Comparison of ENCODE assay signal across 8 cellular contexts in the genomic region with DNA sequence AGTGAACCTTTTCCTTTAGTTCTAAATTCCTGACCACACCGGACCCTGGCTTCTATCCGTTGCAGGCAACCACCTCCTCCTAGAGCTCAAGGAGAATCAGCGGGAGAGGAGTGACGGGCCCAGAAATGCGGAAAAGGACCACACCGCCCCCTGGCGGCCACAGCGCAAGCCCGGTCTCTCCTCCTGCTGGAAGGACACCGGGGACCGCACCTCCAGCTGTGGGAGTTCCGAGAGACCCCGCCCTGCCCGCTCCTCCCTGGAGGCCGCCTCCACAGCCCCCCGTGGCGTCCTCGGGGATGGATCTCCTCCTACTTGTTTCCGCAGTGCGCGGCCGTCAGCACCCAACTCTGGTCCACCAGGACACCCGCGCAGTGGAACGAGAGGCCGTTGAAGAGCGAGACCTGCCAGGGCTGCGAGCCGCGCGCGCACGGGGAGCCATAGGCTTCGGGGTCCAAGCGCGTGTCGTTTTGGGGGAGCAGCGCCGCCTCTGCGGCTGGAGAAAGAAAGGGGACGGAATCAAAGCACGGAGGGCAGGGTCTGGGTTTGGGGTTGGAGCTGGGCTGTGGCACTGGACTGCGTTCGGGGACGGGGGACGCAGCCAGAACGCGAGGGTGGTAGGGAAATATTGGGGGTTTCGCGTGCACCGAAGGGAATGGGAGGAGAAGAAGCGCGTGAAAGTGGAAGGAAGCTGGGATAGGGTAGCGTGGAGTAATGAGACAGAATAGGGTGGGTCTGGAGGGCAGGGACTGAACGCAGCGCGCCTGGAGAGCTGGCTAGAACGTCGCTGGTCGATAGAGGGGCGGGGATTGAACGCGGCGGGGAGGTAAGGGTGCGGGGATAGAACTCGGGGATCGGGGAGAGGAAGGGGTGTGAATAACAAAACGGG. TPM values are rescaled to one million over a fixed set of nuclear protein-coding genes. Genes with fewer than 3 reads are reported as not detected.
A peak's percentile ranks its signal among the peaks of the same experiment; 100 is the strongest.
DNase-seq lines count a peak whose midpoint lies in the region; ATAC-seq, FAIRE-seq and TF ChIP-seq lines count a peak whose summit lies in the region.

No MANE protein-coding gene starts in this region.

- TF ChIP-seq POLR2A in GM12878 (IDR thresholded peaks at IDR 0.05; ENCODE audit: low read depth, low read length), result no peak

- no peak overlapping the region for H2AFZ ChIP-seq in GM12878 (ENCODE audit: control insufficient read depth, low read depth, low read length)

- RAD21 ChIA-PET in GM12878 (lab: Charles Lee; ENCODE audit: unreplicated experiment), result no interaction called here

- peak; percentile 4 for DNase-seq in HFF-Myc (ENCODE audit: extremely low read depth, low read depth)
- DNase-seq in RWPE1 (ENCODE audit: low spot score), result peak; percentile 90
- no peak for DNase-seq in GM12878 (ENCODE audit: low read depth, low spot score)
- DNase-seq in iPS-NIHi7 (ENCODE audit: extremely low spot score), result peak; percentile 93
- DNase-seq in stimulated activated CD4-positive, alpha-beta T cell treated with anti-CD3 and anti-CD28 coated beads, Interleukin-12 subunit alpha, Interleukin-12 subunit beta, amount 100 ng/mL, for 4 hours, result peak; percentile 69
- DNase-seq in NCI-H2081 treated with DMSO at 0.1 percent for 48 hours (lab: John Stamatoyannopoulos, UW), result no peak

- peak; percentile 96 for TF ChIP-seq CTCF in C4-2B (conservative IDR thresholded peaks at IDR 0.05)
- TF ChIP-seq CTCF in HFF-Myc (IDR thresholded peaks at IDR 0.05; ENCODE audit: low read depth, low read length, missing control alignments), result peak; percentile 69
- TF ChIP-seq CTCF in RWPE1 (conservative IDR thresholded peaks at IDR 0.05; ENCODE audit: low read depth), result peak; percentile 82
- TF ChIP-seq CTCF in GM12878 (IDR thresholded peaks at IDR 0.05 in 2 of 3, conservative IDR thresholded peaks at IDR 0.05 in 1 of 3; ENCODE audit: control insufficient read depth in 2 of 3, extremely low read depth in 1 of 3, insufficient read depth in 1 of 3, low read depth in 3 of 3, low read length in 3 of 3), result peak; percentile 3 to 14 (median 11); a peak in 1 of 6 replicates

- H3K9ac ChIP-seq in GM12878 (ENCODE audit: control insufficient read depth, insufficient read depth, low read length), result no peak overlapping the region

- H3K27me3 ChIP-seq in GM12878 (replicated peaks in 1 of 2; ENCODE audit: control insufficient read depth in 2 of 2, insufficient read depth in 2 of 2, low read length in 1 of 2), result no peaks in the 10 kb centered on the region; a peak in 3 of 4 replicates

- no peaks in the 10 kb centered on the region for H3K36me3 ChIP-seq in GM12878 (ENCODE audit: control insufficient read depth in 2 of 2, insufficient read depth in 2 of 2, low read length in 1 of 2)

- TF ChIP-seq EP300 in GM12878 (IDR thresholded peaks at IDR 0.05; ENCODE audit: borderline replicate concordance in 1 of 2, control insufficient read depth in 1 of 2, low read depth in 2 of 2, low read length in 2 of 2), result no peak

- ATAC-seq in GM12878 (no peak), HG02759 (IDR thresholded peaks at IDR 0.05; ENCODE audit: unreplicated experiment) (no peak)

- CTCF ChIA-PET in RWPE1 (lab: Yijun Ruan, JAX) (interaction anchor here (0.6 to 5.9 kb wide), 29 partner anchors 9 to 1202 kb away, joined by 3 to 64 read pairs (median 4); partner anchors contain the start of genes ACP4, KLK11 and KLK8), GM12878 (lab: Yijun Ruan, JAX) (no interaction called here)

- WGBS in GM12878 (ENCODE audit: insufficient coverage, insufficient replicate concordance, low lambda C conversion rate, missing lambda C conversion rate), result 37% methylated on average over 53 of the region's 68 CpGs

- H3K27ac ChIP-seq in C4-2B (no peak overlapping the region), RWPE1 (no peak overlapping the region), GM12878 (ENCODE audit: control insufficient read depth, insufficient read depth) (no peak overlapping the region)

- SMC1A ChIA-PET in GM12878 (lab: Charles Lee; ENCODE audit: uncharacterized antibody, unreplicated experiment), result no interaction called here

- BruUV-seq in GM12878 (replicated peaks; lab: Mats Ljungman, UMichigan), result no TSS peak

- no peak overlapping the region for H3K4me2 ChIP-seq in GM12878 (ENCODE audit: control insufficient read depth, insufficient read depth)

- intact Hi-C loops in GM12878 (cut with micrococcal nuclease; ENCODE audit: unreplicated experiment), result no loop called here

- H3K4me3 ChIP-seq in HFF-Myc (replicated peaks; ENCODE audit: low read depth, low read length) (no peak overlapping the region), GM12878 (no peak overlapping the region)

- H4K20me1 ChIP-seq in GM12878 (ENCODE audit: control insufficient read depth, insufficient read depth), result no peaks in the 10 kb centered on the region

- FAIRE-seq in GM12878 (lab: Jason Lieb, UNC), result no peak

- no peak for TF ChIP-seq RAD21 in GM12878 (IDR thresholded peaks at IDR 0.05; ENCODE audit: insufficient read depth, low read depth, low read length)

- POLR2A ChIA-PET in RWPE1 (lab: Yijun Ruan, JAX; ENCODE audit: low non-redundant PET) (interaction anchor here (0.9 to 1.0 kb wide), 2 partner anchors 16 to 84 kb away, joined by 3 read pairs; partner anchors contain the start of gene KLK8), GM12878 (lab: Charles Lee) (no interaction called here)

- in situ Hi-C loops in GM12878 (cut with MboI), result no loop called here

- H3K4me1 ChIP-seq in GM12878 (ENCODE audit: control insufficient read depth, insufficient read depth, low read length), result no peaks in the 10 kb centered on the region

- H3K9me3 ChIP-seq in GM12878 (replicated peaks; ENCODE audit: control insufficient read depth, insufficient read depth, low read length), result no peaks in the 10 kb centered on the region; the same call in 2 of the 3 replicates

- no peaks in the 10 kb centered on the region for H3K79me2 ChIP-seq in GM12878 (ENCODE audit: control insufficient read depth, insufficient read depth, low read length)

RNA-seq across cellular contexts. Expression of gene KLK10, which starts 2.5 kb away (rescaled TPM):
- total RNA-seq in GM12878 (2013; cell fraction: nucleolus; rRNA removed), result not detected in 2 replicates
- not detected in 2 replicates for total RNA-seq in GM12878 (2014; rRNA removed)
- not detected in 2 replicates for total RNA-seq in GM12878 (2014; rRNA removed; fragmentation: Illumina TruSeq; extraction: Trizol)
- not detected in 2 replicates for total RNA-seq in GM12878 (2021)
- polyA plus RNA-seq in GM12878 (2011; ENCODE audit: low read depth), result not detected
- not detected in 2 replicates for polyA plus RNA-seq in GM12878 (2011; rRNA removed)
- not detected in 2 replicates for polyA plus RNA-seq in GM12878 (2011; cell fraction: cytosol; rRNA removed)
- not detected in 2 replicates for polyA plus RNA-seq in GM12878 (2011; cell fraction: nucleus; rRNA removed)
- polyA plus RNA-seq in GM12878 (2012), result not detected in 2 replicates
- not detected in 2 replicates for polyA plus RNA-seq in GM12878 (2014; fragmentation: Illumina TruSeq; extraction: Trizol)
- polyA plus RNA-seq in GM12878 (2014; fragmentation: Nextera tagmentation; extraction: Ambion mirVana), result not detected
- not detected in 2 replicates for polyA plus RNA-seq in GM12878 (2014; rRNA removed)
- polyA plus RNA-seq in GM12878 (2016; fragmentation: Nextera tagmentation; extraction: Ambion mirVana), result not detected
- not detected in 2 replicates for polyA minus RNA-seq in GM12878 (2011; rRNA and poly(A)+ RNA removed)
- polyA minus RNA-seq in GM12878 (2011; cell fraction: cytosol; rRNA and poly(A)+ RNA removed), result not detected in 2 replicates
- polyA minus RNA-seq in GM12878 (2011; cell fraction: nucleus; rRNA and poly(A)+ RNA removed), result not detected in 2 replicates

RNA-seq across cellular contexts. Expression of gene KLK11, which starts 9.4 kb away (rescaled TPM):
- total RNA-seq in GM12878 (2013; cell fraction: nucleolus; rRNA removed), result not detected in 2 replicates
- total RNA-seq in GM12878 (2014; rRNA removed) (not detected in 2 replicates), GM12878 (2014; rRNA removed; fragmentation: Illumina TruSeq; extraction: Trizol) (not detected in 2 replicates), GM12878 (2021) (not detected in 2 replicates)
- polyA plus RNA-seq in GM12878 (2011; ENCODE audit: low read depth), result not detected
- polyA plus RNA-seq in GM12878 (2011; rRNA removed) (not detected in 2 replicates), GM12878 (2014; fragmentation: Illumina TruSeq; extraction: Trizol) (not detected in 2 replicates), GM12878 (2014; fragmentation: Nextera tagmentation; extraction: Ambion mirVana) (not detected), GM12878 (2014; rRNA removed) (not detected in 2 replicates), GM12878 (2016; fragmentation: Nextera tagmentation; extraction: Ambion mirVana) (not detected)
- not detected in 2 replicates for polyA plus RNA-seq in GM12878 (2011; cell fraction: cytosol; rRNA removed)
- not detected in 2 replicates for polyA plus RNA-seq in GM12878 (2011; cell fraction: nucleus; rRNA removed)
- not detected in 2 replicates for polyA plus RNA-seq in GM12878 (2012)
- polyA minus RNA-seq in GM12878 (2011; rRNA and poly(A)+ RNA removed), result not detected in 2 replicates
- not detected in 2 replicates for polyA minus RNA-seq in GM12878 (2011; cell fraction: cytosol; rRNA and poly(A)+ RNA removed)
- not detected in 2 replicates for polyA minus RNA-seq in GM12878 (2011; cell fraction: nucleus; rRNA and poly(A)+ RNA removed)

RNA-seq across cellular contexts. Expression of gene KLK8, which starts 15.6 kb away (rescaled TPM):
- not detected in 2 replicates for total RNA-seq in GM12878 (2013; cell fraction: nucleolus; rRNA removed)
- total RNA-seq in GM12878 (2014; rRNA removed), result not detected in 2 replicates
- total RNA-seq in GM12878 (2014; rRNA removed; fragmentation: Illumina TruSeq; extraction: Trizol), result not detected in 2 replicates
- total RNA-seq in GM12878 (2021), result not detected in 2 replicates
- not detected for polyA plus RNA-seq in GM12878 (2011; ENCODE audit: low read depth)
- polyA plus RNA-seq in GM12878 (2011; rRNA removed), result not detected in 2 replicates
- polyA plus RNA-seq in GM12878 (2011; cell fraction: cytosol; rRNA removed), result not detected in 2 replicates
- not detected in 2 replicates for polyA plus RNA-seq in GM12878 (2011; cell fraction: nucleus; rRNA removed)
- not detected in 2 replicates for polyA plus RNA-seq in GM12878 (2012)
- not detected in 2 replicates for polyA plus RNA-seq in GM12878 (2014; fragmentation: Illumina TruSeq; extraction: Trizol)
- polyA plus RNA-seq in GM12878 (2014; fragmentation: Nextera tagmentation; extraction: Ambion mirVana), result not detected
- not detected in 2 replicates for polyA plus RNA-seq in GM12878 (2014; rRNA removed)
- not detected for polyA plus RNA-seq in GM12878 (2016; fragmentation: Nextera tagmentation; extraction: Ambion mirVana)
- not detected in 2 replicates for polyA minus RNA-seq in GM12878 (2011; rRNA and poly(A)+ RNA removed)
- not detected in 2 replicates for polyA minus RNA-seq in GM12878 (2011; cell fraction: cytosol; rRNA and poly(A)+ RNA removed)
- polyA minus RNA-seq in GM12878 (2011; cell fraction: nucleus; rRNA and poly(A)+ RNA removed), result not detected in 2 replicates

RNA-seq across cellular contexts. Expression of gene KLK12, which starts 17.8 kb away (rescaled TPM):
- total RNA-seq in GM12878 (2013; cell fraction: nucleolus; rRNA removed), result not detected in 2 replicates
- total RNA-seq in GM12878 (2014; rRNA removed), result not detected in 2 replicates
- not detected in 2 replicates for total RNA-seq in GM12878 (2014; rRNA removed; fragmentation: Illumina TruSeq; extraction: Trizol)
- total RNA-seq in GM12878 (2021), result not detected in 2 replicates
- polyA plus RNA-seq in GM12878 (2011; ENCODE audit: low read depth), result not detected
- not detected in 2 replicates for polyA plus RNA-seq in GM12878 (2011; rRNA removed)
- not detected in 2 replicates for polyA plus RNA-seq in GM12878 (2011; cell fraction: cytosol; rRNA removed)
- not detected in 2 replicates for polyA plus RNA-seq in GM12878 (2011; cell fraction: nucleus; rRNA removed)
- polyA plus RNA-seq in GM12878 (2012), result not detected in 2 replicates
- not detected in 2 replicates for polyA plus RNA-seq in GM12878 (2014; fragmentation: Illumina TruSeq; extraction: Trizol)
- not detected for polyA plus RNA-seq in GM12878 (2014; fragmentation: Nextera tagmentation; extraction: Ambion mirVana)
- not detected in 2 replicates for polyA plus RNA-seq in GM12878 (2014; rRNA removed)
- not detected for polyA plus RNA-seq in GM12878 (2016; fragmentation: Nextera tagmentation; extraction: Ambion mirVana)
- not detected in 2 replicates for polyA minus RNA-seq in GM12878 (2011; rRNA and poly(A)+ RNA removed)
- not detected in 2 replicates for polyA minus RNA-seq in GM12878 (2011; cell fraction: cytosol; rRNA and poly(A)+ RNA removed)
- polyA minus RNA-seq in GM12878 (2011; cell fraction: nucleus; rRNA and poly(A)+ RNA removed), result not detected in 2 replicates

RNA-seq across cellular contexts. Expression of gene KLK7, which starts 33.3 kb away (rescaled TPM):
- not detected in 2 replicates for total RNA-seq in GM12878 (2013; cell fraction: nucleolus; rRNA removed)
- total RNA-seq in GM12878 (2014; rRNA removed) (not detected in 2 replicates), GM12878 (2014; rRNA removed; fragmentation: Illumina TruSeq; extraction: Trizol) (not detected in 2 replicates), GM12878 (2021) (not detected in 2 replicates)
- not detected for polyA plus RNA-seq in GM12878 (2011; ENCODE audit: low read depth)
- polyA plus RNA-seq in GM12878 (2011; rRNA removed) (not detected in 2 replicates), GM12878 (2014; fragmentation: Illumina TruSeq; extraction: Trizol) (not detected in 2 replicates), GM12878 (2014; fragmentation: Nextera tagmentation; extraction: Ambion mirVana) (not detected), GM12878 (2014; rRNA removed) (not detected in 2 replicates), GM12878 (2016; fragmentation: Nextera tagmentation; extraction: Ambion mirVana) (not detected)
- polyA plus RNA-seq in GM12878 (2011; cell fraction: cytosol; rRNA removed), result not detected in 2 replicates
- polyA plus RNA-seq in GM12878 (2011; cell fraction: nucleus; rRNA removed), result not detected in 2 replicates
- polyA plus RNA-seq in GM12878 (2012), result not detected in 2 replicates
- polyA minus RNA-seq in GM12878 (2011; rRNA and poly(A)+ RNA removed), result not detected in 2 replicates
- polyA minus RNA-seq in GM12878 (2011; cell fraction: cytosol; rRNA and poly(A)+ RNA removed), result not detected in 2 replicates
- not detected in 2 replicates for polyA minus RNA-seq in GM12878 (2011; cell fraction: nucleus; rRNA and poly(A)+ RNA removed)

Comparison
In these comparisons a context has a peak if more than half of its experiments do, and no peak if none do; other contexts are left out.
1. CTCF ChIP-seq: peak in every context shown above with its lines; median percentile 96 in C4-2B; 82 in RWPE1; 69 in HFF-Myc; 11 in GM12878.
2. DNase-seq: peak in HFF-Myc (single experiment), RWPE1 (single experiment), iPS-NIHi7 (single experiment) and stimulated activated CD4-positive, alpha-beta T cell treated with anti-CD3 and anti-CD28 coated beads, Interleukin-12 subunit alpha, Interleukin-12 subunit beta, amount 100 ng/mL, for 4 hours (single experiment); none in GM12878 (single experiment) and NCI-H2081 treated with DMSO at 0.1 percent for 48 hours (single experiment).